ENCODE assay signal across 8 cellular contexts in genomic region chr20:17682889-17683198, GRCh38. TPM values are rescaled to one million over a fixed set of nuclear protein-coding genes. Genes with fewer than 3 reads are reported as not detected.
A peak's percentile ranks its signal among the peaks of the same experiment; 100 is the strongest.
DNase-seq lines count a peak whose midpoint lies in the region; ATAC-seq and TF ChIP-seq lines count a peak whose summit lies in the region.

No MANE protein-coding gene starts in this region.

- no peak overlapping the region for H3K27ac Mint-ChIP-seq in activated CD4-positive, alpha-beta T cell treated with anti-CD3 and anti-CD28 coated beads for 36 hours
- no peak overlapping the region for H3K27ac Mint-ChIP-seq in activated naive CD8-positive, alpha-beta T cell treated with anti-CD3 and anti-CD28 coated beads, Interleukin-2, amount 50 U/mL, for 24 hours

- no peaks in the 10 kb centered on the region for H3K9me3 Mint-ChIP-seq in activated CD4-positive, alpha-beta T cell treated with anti-CD3 and anti-CD28 coated beads for 36 hours (ENCODE audit: low read depth)
- no peaks in the 10 kb centered on the region for H3K9me3 Mint-ChIP-seq in activated naive CD8-positive, alpha-beta T cell treated with anti-CD3 and anti-CD28 coated beads, Interleukin-2, amount 50 U/mL, for 24 hours

- H3K36me3 Mint-ChIP-seq in activated CD4-positive, alpha-beta T cell treated with anti-CD3 and anti-CD28 coated beads for 36 hours (ENCODE audit: low read depth) = no peaks in the 10 kb centered on the region
- peaks cover 7% of the 10 kb centered on the region for H3K36me3 Mint-ChIP-seq in activated naive CD8-positive, alpha-beta T cell treated with anti-CD3 and anti-CD28 coated beads, Interleukin-2, amount 50 U/mL, for 24 hours (ENCODE audit: low read depth)

- intact Hi-C loops in activated CD4-positive, alpha-beta T cell treated with anti-CD3 and anti-CD28 coated beads for 36 hours (cut with DNase I, micrococcal nuclease) = loop anchor here (1.0 to 10.0 kb wide), 20 partner anchors 112 to 1111 kb away; partner anchors contain the start of genes BFSP1 (in 2 of the 2), DSTN (in 2 of the 2), KAT14 (in 2 of the 2) and PET117 (in 2 of the 2)
- intact Hi-C loops in testis (cut with DNase I; ENCODE audit: low total_unique reads) = loop anchor here (5.0 kb wide), 1 partner anchor 214 kb away; no protein-coding TSS in a partner anchor

- H3K4me3 ChIP-seq in testis = peak overlapping the region; percentile 68 to 87

- H3K9me3 ChIP-seq in testis = no peaks in the 10 kb centered on the region

- TF ChIP-seq POLR2A in testis (IDR thresholded peaks at IDR 0.05) = no peak

- TF ChIP-seq CTCF in testis (IDR thresholded peaks at IDR 0.05) = no peak

- in situ Hi-C loops in ACHN (cut with HindIII; ENCODE audit: low pct_ligation_motif_present, low pct_unique_long_range_greater_than_20kb, low sequenced_read_pairs) = no loop called here

- H3K27ac ChIP-seq in layer of hippocampus (ENCODE audit: low read depth, low read length) = peak overlapping the region; percentile 75
- peak overlapping the region in 1 of 2 donors; percentile 79 for H3K27ac ChIP-seq in testis

- H3K36me3 ChIP-seq in testis (ENCODE audit: low read depth, missing control alignments) = no peaks in the 10 kb centered on the region

- H3K27me3 Mint-ChIP-seq in activated CD4-positive, alpha-beta T cell treated with anti-CD3 and anti-CD28 coated beads for 36 hours = peaks cover 25% of the 10 kb centered on the region
- H3K27me3 Mint-ChIP-seq in activated naive CD8-positive, alpha-beta T cell treated with anti-CD3 and anti-CD28 coated beads, Interleukin-2, amount 50 U/mL, for 24 hours = peaks cover 35% of the 10 kb centered on the region

- WGBS in testis, 2 donors = 41 to 49% methylated on average over 10 of the region's 10 CpGs

- POLR2A ChIA-PET in activated CD4-positive, alpha-beta T cell treated with anti-CD3 and anti-CD28 coated beads for 36 hours (lab: Charles Lee) = interaction anchor here (0.7 to 1.9 kb wide), 9 partner anchors 107 to 825 kb away, joined by 3 to 6 read pairs (median 4); partner anchors contain the start of genes DSTN, MGME1, SEC23B and SNX5

- peaks cover 16% of the 10 kb centered on the region for H3K4me1 Mint-ChIP-seq in activated CD4-positive, alpha-beta T cell treated with anti-CD3 and anti-CD28 coated beads for 36 hours
- peaks cover 26% of the 10 kb centered on the region for H3K4me1 Mint-ChIP-seq in activated naive CD8-positive, alpha-beta T cell treated with anti-CD3 and anti-CD28 coated beads, Interleukin-2, amount 50 U/mL, for 24 hours

- DNase-seq in activated CD4-positive, alpha-beta T cell treated with anti-CD3 and anti-CD28 coated beads for 36 hours = no peak
- no peak for DNase-seq in activated CD4-positive, alpha-beta T cell treated with anti-CD3 and anti-CD28 coated beads for 48 hours
- no peak for DNase-seq in activated naive CD8-positive, alpha-beta T cell treated with anti-CD3 and anti-CD28 coated beads, Interleukin-2, amount 50 U/mL, for 24 hours
- DNase-seq in testis (no peak), ACHN (no peak), left lobe of liver (ENCODE audit: low spot score) (no peak)

- peak overlapping the region; percentile 76 for H3K4me3 Mint-ChIP-seq in activated CD4-positive, alpha-beta T cell treated with anti-CD3 and anti-CD28 coated beads for 36 hours
- H3K4me3 Mint-ChIP-seq in activated naive CD8-positive, alpha-beta T cell treated with anti-CD3 and anti-CD28 coated beads, Interleukin-2, amount 50 U/mL, for 24 hours = peak overlapping the region; percentile 73

- CTCF ChIA-PET in activated CD4-positive, alpha-beta T cell treated with anti-CD3 and anti-CD28 coated beads for 36 hours (lab: Charles Lee) = interaction anchor here (0.6 to 3.7 kb wide), 37 partner anchors 9 to 1099 kb away, joined by 3 to 20 read pairs (median 4); partner anchors contain the start of genes DSTN and ZNF133

- peaks cover 16% of the 10 kb centered on the region for H3K4me1 ChIP-seq in testis

- no peak for ATAC-seq in activated CD4-positive, alpha-beta T cell treated with anti-CD3 and anti-CD28 coated beads for 36 hours
- ATAC-seq in activated naive CD8-positive, alpha-beta T cell treated with anti-CD3 and anti-CD28 coated beads, Interleukin-2, amount 50 U/mL, for 24 hours = no peak
- ATAC-seq in HG03457 (IDR thresholded peaks at IDR 0.05; ENCODE audit: unreplicated experiment) = no peak
- ATAC-seq in left lobe of liver = no peak

- H3K27me3 ChIP-seq in layer of hippocampus (ENCODE audit: control insufficient read depth, insufficient read depth, low read length) (no peaks in the 10 kb centered on the region), testis (no peaks in the 10 kb centered on the region)

RNA-seq across cellular contexts. Expression of gene RRBP1, which starts 0.8 kb away (rescaled TPM):
- 10 to 100 TPM; 21.1 to 24.9 TPM for total RNA-seq in activated CD4-positive, alpha-beta T cell treated with anti-CD3 and anti-CD28 coated beads for 36 hours
- total RNA-seq in testis (100 to 1,000 TPM; 144 to 146 TPM), left lobe of liver (191 TPM)
- polyA plus RNA-seq in testis (ENCODE audit: insufficient read depth, low read depth, low replicate concordance) = 93.8 TPM

RNA-seq across cellular contexts. Expression of gene BANF2, which starts 16.9 kb away (rescaled TPM):
- not detected for total RNA-seq in activated CD4-positive, alpha-beta T cell treated with anti-CD3 and anti-CD28 coated beads for 36 hours
- 10 to 100 TPM; 29.5 to 60.2 TPM for total RNA-seq in testis
- 133 TPM for polyA plus RNA-seq in testis (ENCODE audit: insufficient read depth, low read depth, low replicate concordance)
- total RNA-seq in left lobe of liver = not detected

Comparison
In these comparisons a context has a peak if more than half of its experiments do, and no peak if none do; other contexts are left out.
1. RNA of gene BANF2, which starts 16.9 kb away (total RNA-seq): 29.5 to 60.2 TPM in testis; not detected in activated CD4-positive, alpha-beta T cell treated with anti-CD3 and anti-CD28 coated beads for 36 hours and not detected in left lobe of liver (single experiment); every median in the first group is over 10 times any median in the second.